Comparison of ENCODE assay signal across 8 cellular contexts in genomic region chr10:125823663-125824251, GRCh38. TPM values are rescaled to one million over a fixed set of nuclear protein-coding genes. Genes with fewer than 3 reads are reported as not detected.
A peak's percentile ranks its signal among the peaks of the same experiment; 100 is the strongest.
DNase-seq lines count a peak whose midpoint lies in the region; ATAC-seq and TF ChIP-seq lines count a peak whose summit lies in the region.

No MANE protein-coding gene starts in this region.

- ATAC-seq in lower lobe of right lung, result peak in 1 of 2 donors; percentile 1
- no peak for ATAC-seq in left lobe of liver

- peaks cover 2% of the 10 kb centered on the region; the same call in 1 of the 2 replicates for H3K36me3 ChIP-seq in KMS-11 (ENCODE audit: insufficient read depth)
- peaks cover 23% of the 10 kb centered on the region for H3K36me3 ChIP-seq in lower lobe of right lung

- intact Hi-C loops in lower lobe of right lung (cut with DNase I), result no loop called here
- intact Hi-C loops in posterior cingulate gyrus (cut with DNase I), result loop anchor here (10.0 kb wide), 1 partner anchor 99 kb away; no protein-coding TSS in a partner anchor

- peak overlapping the region; percentile 94 for H2AFZ ChIP-seq in KMS-11 (ENCODE audit: low read depth)

- H3K4me1 ChIP-seq in KMS-11 (ENCODE audit: low read depth, poor library complexity, severe bottlenecking) (peaks cover 27% of the 10 kb centered on the region), lower lobe of right lung (peaks cover 34% of the 10 kb centered on the region)

- H3K9ac ChIP-seq in KMS-11, result peak overlapping the region; percentile 85

- DNase-seq in NCI-H2171 treated with DMSO at 0.1 percent for 48 hours (lab: John Stamatoyannopoulos, UW) (peak; percentile 1), NCI-H2171 (lab: John Stamatoyannopoulos, UW) (no peak), astrocyte of the hippocampus (ENCODE audit: low read depth, low spot score) (peak; percentile 28), lower lobe of right lung (no peak), left lobe of liver (ENCODE audit: low spot score) (no peak), SKM-1 treated with dmso at 0.1 percent for 144 hours (lab: John Stamatoyannopoulos, UW; ENCODE audit: unreplicated experiment) (no peak), posterior cingulate gyrus (no peak)

- H3K9me3 ChIP-seq in lower lobe of right lung, result no peaks in the 10 kb centered on the region

- no peaks in the 10 kb centered on the region for H3K27me3 ChIP-seq in KMS-11 (ENCODE audit: insufficient read depth, low read depth)
- H3K27me3 ChIP-seq in lower lobe of right lung (ENCODE audit: low read depth), result no peaks in the 10 kb centered on the region

- H4K20me1 ChIP-seq in KMS-11 (ENCODE audit: insufficient read depth), result no peaks in the 10 kb centered on the region; the same call in 1 of the 2 replicates

- peak overlapping the region; percentile 93 for H3K4me2 ChIP-seq in KMS-11

- no peak for TF ChIP-seq CTCF in KMS-11 (conservative IDR thresholded peaks at IDR 0.05; ENCODE audit: low read depth, low read length)
- TF ChIP-seq CTCF in lower lobe of right lung (IDR thresholded peaks at IDR 0.05), result no peak

- no peak overlapping the region for H3K4me3 ChIP-seq in KMS-11 (IDR thresholded peaks at IDR 0.05; ENCODE audit: insufficient read depth, low read depth, low read length)
- H3K4me3 ChIP-seq in lower lobe of right lung, result peak overlapping the region; percentile 89

- H3K27ac ChIP-seq in KMS-11 (peak overlapping the region; percentile 80), lower lobe of right lung (peak overlapping the region; percentile 93)

- H3K79me2 ChIP-seq in KMS-11 (ENCODE audit: insufficient read depth, low read depth), result peaks cover 40% of the 10 kb centered on the region

RNA-seq across cellular contexts. Expression of gene BCCIP, which starts 0.4 kb away (rescaled TPM):
- 39.8 TPM for total RNA-seq in lower lobe of right lung
- 25.3 TPM for total RNA-seq in left lobe of liver

RNA-seq across cellular contexts. Expression of gene UROS, which starts 0.7 kb away (rescaled TPM):
- total RNA-seq in lower lobe of right lung (27.0 TPM), left lobe of liver (28.3 TPM)

RNA-seq across cellular contexts. Expression of gene MMP21, which starts 48.1 kb away (rescaled TPM):
- not detected for total RNA-seq in lower lobe of right lung
- total RNA-seq in left lobe of liver, result 0.20 TPM

RNA-seq across cellular contexts. Expression of gene DHX32, which starts 57.3 kb away (rescaled TPM):
- total RNA-seq in lower lobe of right lung (31.9 TPM), left lobe of liver (12.7 TPM)

Comparison
In these comparisons a context has a peak if more than half of its experiments do, and no peak if none do; other contexts are left out.
1. DNase-seq: peak in NCI-H2171 treated with DMSO at 0.1 percent for 48 hours (single experiment) and astrocyte of the hippocampus (single experiment); none in NCI-H2171 (single experiment), lower lobe of right lung (single experiment), left lobe of liver (single experiment), SKM-1 treated with dmso at 0.1 percent for 144 hours (single experiment) and posterior cingulate gyrus (0 of 10).